1 cellular context compared by ENCODE assay signal in the genomic region with DNA sequence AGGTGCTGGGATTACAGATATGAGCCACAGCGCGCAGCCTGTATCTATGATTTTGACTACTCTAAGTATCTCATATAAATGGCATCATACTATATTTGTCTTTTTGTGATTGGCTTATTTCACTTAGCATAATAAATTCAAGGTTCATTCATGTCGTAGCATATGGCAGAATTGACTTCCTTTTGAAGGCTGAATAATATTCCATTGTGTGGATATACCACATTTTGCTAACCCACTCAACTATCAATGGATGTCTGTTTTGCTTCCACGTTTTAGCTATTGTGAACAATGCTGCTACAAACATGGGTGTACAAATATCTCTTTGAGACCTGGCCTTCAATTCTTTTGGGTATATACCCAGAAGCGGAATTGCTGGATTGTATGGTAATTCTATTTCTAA.
TF ChIP-seq lines count a peak whose summit lies in the region.

No MANE protein-coding gene starts in this region.

TF ChIP-seq in A549, 52 proteins besides CTCF, POLR2A, EP300 and RAD21 (continued from another document):
- TF ChIP-seq HMGXB4 (CRISPR knock-in tag; IDR thresholded peaks at IDR 0.05; ENCODE audit: borderline replicate concordance) (no peak), BHLHE40 (IDR thresholded peaks at IDR 0.05; ENCODE audit: low read depth, low read length) (no peak)
TF ChIP-seq in A549: peak in this region for 0.
